In the genomic region with DNA sequence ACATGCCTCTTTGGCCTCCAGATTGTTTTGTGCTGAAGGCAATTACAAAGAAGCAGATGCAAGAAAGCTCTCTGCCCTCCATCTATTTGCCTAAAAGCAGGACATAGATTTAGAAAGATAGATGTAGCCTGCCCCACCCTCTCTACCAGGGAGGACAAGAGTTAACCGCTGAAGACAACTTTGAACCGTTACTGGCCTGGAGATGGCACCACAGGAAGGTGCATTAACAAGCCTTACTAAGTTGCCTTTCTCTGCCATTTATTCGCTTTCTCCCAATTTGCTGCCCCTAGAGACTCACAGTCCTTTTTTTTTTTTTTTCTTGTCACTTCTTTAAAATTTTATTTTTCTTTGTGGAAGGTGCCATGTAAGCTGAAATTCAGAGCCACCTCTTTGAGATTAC, we compare ENCODE assay signal across 2 cellular contexts.
TF ChIP-seq lines count a peak whose summit lies in the region.

No MANE protein-coding gene starts in this region.

TF ChIP-seq in Ishikawa, 13 proteins besides CTCF, POLR2A, EP300 and RAD21 (continued from another document):
- TF ChIP-seq, protein P1, sequence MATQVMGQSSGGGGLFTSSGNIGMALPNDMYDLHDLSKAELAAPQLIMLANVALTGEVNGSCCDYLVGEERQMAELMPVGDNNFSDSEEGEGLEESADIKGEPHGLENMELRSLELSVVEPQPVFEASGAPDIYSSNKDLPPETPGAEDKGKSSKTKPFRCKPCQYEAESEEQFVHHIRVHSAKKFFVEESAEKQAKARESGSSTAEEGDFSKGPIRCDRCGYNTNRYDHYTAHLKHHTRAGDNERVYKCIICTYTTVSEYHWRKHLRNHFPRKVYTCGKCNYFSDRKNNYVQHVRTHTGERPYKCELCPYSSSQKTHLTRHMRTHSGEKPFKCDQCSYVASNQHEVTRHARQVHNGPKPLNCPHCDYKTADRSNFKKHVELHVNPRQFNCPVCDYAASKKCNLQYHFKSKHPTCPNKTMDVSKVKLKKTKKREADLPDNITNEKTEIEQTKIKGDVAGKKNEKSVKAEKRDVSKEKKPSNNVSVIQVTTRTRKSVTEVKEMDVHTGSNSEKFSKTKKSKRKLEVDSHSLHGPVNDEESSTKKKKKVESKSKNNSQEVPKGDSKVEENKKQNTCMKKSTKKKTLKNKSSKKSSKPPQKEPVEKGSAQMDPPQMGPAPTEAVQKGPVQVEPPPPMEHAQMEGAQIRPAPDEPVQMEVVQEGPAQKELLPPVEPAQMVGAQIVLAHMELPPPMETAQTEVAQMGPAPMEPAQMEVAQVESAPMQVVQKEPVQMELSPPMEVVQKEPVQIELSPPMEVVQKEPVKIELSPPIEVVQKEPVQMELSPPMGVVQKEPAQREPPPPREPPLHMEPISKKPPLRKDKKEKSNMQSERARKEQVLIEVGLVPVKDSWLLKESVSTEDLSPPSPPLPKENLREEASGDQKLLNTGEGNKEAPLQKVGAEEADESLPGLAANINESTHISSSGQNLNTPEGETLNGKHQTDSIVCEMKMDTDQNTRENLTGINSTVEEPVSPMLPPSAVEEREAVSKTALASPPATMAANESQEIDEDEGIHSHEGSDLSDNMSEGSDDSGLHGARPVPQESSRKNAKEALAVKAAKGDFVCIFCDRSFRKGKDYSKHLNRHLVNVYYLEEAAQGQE (IDR thresholded peaks at IDR 0.05; ENCODE audit: low read depth), result no peak
- TF ChIP-seq ZBTB7A (IDR thresholded peaks at IDR 0.05; ENCODE audit: low read depth) (no peak), CEBPB (IDR thresholded peaks at IDR 0.05) (no peak), FOXM1 (IDR thresholded peaks at IDR 0.05; ENCODE audit: borderline replicate concordance, low read depth) (no peak), NFIC (IDR thresholded peaks at IDR 0.05) (no peak), EGR1 (IDR thresholded peaks at IDR 0.05) (no peak), YY1 (IDR thresholded peaks at IDR 0.05; ENCODE audit: low read depth) (no peak)

TF ChIP-seq in WTC11, 78 proteins besides CTCF, POLR2A, EP300 and RAD21 (continued from another document):
- TF ChIP-seq, protein P2, sequence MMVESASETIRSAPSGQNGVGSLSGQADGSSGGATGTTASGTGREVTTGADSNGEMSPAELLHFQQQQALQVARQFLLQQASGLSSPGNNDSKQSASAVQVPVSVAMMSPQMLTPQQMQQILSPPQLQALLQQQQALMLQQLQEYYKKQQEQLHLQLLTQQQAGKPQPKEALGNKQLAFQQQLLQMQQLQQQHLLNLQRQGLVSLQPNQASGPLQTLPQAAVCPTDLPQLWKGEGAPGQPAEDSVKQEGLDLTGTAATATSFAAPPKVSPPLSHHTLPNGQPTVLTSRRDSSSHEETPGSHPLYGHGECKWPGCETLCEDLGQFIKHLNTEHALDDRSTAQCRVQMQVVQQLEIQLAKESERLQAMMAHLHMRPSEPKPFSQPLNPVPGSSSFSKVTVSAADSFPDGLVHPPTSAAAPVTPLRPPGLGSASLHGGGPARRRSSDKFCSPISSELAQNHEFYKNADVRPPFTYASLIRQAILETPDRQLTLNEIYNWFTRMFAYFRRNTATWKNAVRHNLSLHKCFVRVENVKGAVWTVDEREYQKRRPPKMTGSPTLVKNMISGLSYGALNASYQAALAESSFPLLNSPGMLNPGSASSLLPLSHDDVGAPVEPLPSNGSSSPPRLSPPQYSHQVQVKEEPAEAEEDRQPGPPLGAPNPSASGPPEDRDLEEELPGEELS (CRISPR knock-in tag; IDR thresholded peaks at IDR 0.05), result no peak
- TF ChIP-seq JAZF1 (CRISPR knock-in tag; IDR thresholded peaks at IDR 0.05) (no peak), NFATC4 (CRISPR knock-in tag; IDR thresholded peaks at IDR 0.05) (no peak), NR1H2 (CRISPR knock-in tag; IDR thresholded peaks at IDR 0.05) (no peak), ZNF232 (CRISPR knock-in tag; IDR thresholded peaks at IDR 0.05) (no peak)
- TF ChIP-seq, protein P3, sequence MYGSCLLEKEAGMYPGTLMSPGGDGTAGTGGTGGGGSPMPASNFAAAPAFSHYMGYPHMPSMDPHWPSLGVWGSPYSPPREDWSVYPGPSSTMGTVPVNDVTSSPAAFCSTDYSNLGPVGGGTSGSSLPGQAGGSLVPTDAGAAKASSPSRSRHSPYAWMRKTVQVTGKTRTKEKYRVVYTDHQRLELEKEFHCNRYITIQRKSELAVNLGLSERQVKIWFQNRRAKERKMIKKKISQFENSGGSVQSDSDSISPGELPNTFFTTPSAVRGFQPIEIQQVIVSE (CRISPR knock-in tag; IDR thresholded peaks at IDR 0.05; ENCODE audit: borderline replicate concordance), result no peak
